ENCODE assay signal across 8 cellular contexts in the genomic region with DNA sequence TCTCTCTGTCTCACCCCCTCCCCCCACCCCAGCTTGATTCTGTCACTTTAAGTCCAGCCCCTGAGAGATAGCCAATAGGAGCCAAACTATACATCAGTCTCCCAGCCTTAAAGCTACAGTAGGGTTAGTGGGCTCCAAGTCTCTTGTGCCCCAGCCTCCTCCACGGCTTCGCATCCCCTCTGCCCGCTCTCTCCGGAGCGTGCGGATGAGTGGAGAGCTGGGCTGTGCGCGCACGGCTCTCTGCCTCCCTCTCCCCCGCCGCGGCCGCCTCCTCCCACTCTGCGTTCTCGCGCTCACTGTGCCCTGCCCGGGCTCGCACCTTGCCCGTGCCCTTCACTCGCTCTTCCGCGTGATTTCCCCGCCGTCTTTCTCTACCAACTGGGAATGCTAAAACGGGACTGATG. TPM values are rescaled to one million over a fixed set of nuclear protein-coding genes. Genes with fewer than 3 reads are reported as not detected.
DNase-seq lines count a peak whose midpoint lies in the region; TF ChIP-seq lines count a peak whose summit lies in the region.

TSS of gene ESRRB (plus strand) at position 137 of the 404 bp plus-strand sequence. CDS start at position 402, 265 bp downstream.

- no peaks in the 10 kb centered on the region for H4K20me1 ChIP-seq in hepatocyte (ENCODE audit: insufficient read depth, poor library complexity, severe bottlenecking)

- no peaks in the 10 kb centered on the region for H3K9me2 ChIP-seq in hepatocyte (replicated peaks; ENCODE audit: insufficient read depth)

- WGBS in hepatocyte (ENCODE audit: low lambda C conversion rate, missing lambda C conversion rate): 1% methylated on average over 23 of the region's 25 CpGs

- no peaks in the 10 kb centered on the region for H3K36me3 ChIP-seq in hepatocyte (replicated peaks; ENCODE audit: insufficient read depth, low read depth)

- H3K4me3 ChIP-seq in HFF-Myc (replicated peaks; ENCODE audit: low read depth, low read length) (peak within 1 kb of the TSS; percentile 13; the same call in 1 of the 2 replicates), hepatocyte (no peak within 1 kb of the TSS), retinal pigment epithelial cell (ENCODE audit: low read length) (peak within 1 kb of the TSS; percentile 37)

- peak within 1 kb of the TSS in 1 of 7 donors; percentile 14 for H3K27ac Mint-ChIP-seq in CD14-positive monocyte

- no peaks in the 10 kb centered on the region for H3K36me3 Mint-ChIP-seq in CD14-positive monocyte

- H3K79me2 ChIP-seq in hepatocyte: no peaks in the 10 kb centered on the region

- H3K4me2 ChIP-seq in hepatocyte: peak within 1 kb of the TSS; percentile 86

- peak within 1 kb of the TSS; percentile 31 for H2AFZ ChIP-seq in hepatocyte

- peaks cover 0 to 10% (median 4%) of the 10 kb centered on the region in 7 donors for H3K9me3 Mint-ChIP-seq in CD14-positive monocyte

- H3K9me3 ChIP-seq in hepatocyte (ENCODE audit: low read depth): no peaks in the 10 kb centered on the region

- TF ChIP-seq CTCF in HFF-Myc (IDR thresholded peaks at IDR 0.05; ENCODE audit: low read depth, low read length, missing control alignments) (no peak), hepatocyte (IDR thresholded peaks at IDR 0.05; ENCODE audit: poor library complexity) (no peak), retinal pigment epithelial cell (conservative IDR thresholded peaks at IDR 0.05; ENCODE audit: low read depth, low read length) (no peak), CD14-positive monocyte (IDR thresholded peaks at IDR 0.05) (no peak)

- peaks cover 3% of the 10 kb centered on the region for H3K4me1 Mint-ChIP-seq in CD14-positive monocyte

- DNase-seq in HFF-Myc (ENCODE audit: extremely low read depth, low read depth) (no peak), SW480 (ENCODE audit: low spot score) (peak; percentile 88), hepatocyte (ENCODE audit: low spot score) (peak; percentile 13), retinal pigment epithelial cell (ENCODE audit: low read depth) (no peak), CD14-positive monocyte (ENCODE audit: low spot score) (no peak), ureter (ENCODE audit: low spot score) (no peak), HK-2 (ENCODE audit: unreplicated experiment) (no peak), MV-4-11 (lab: John Stamatoyannopoulos, UW) (no peak)

- H3K27me3 ChIP-seq in hepatocyte: peaks cover 83% of the 10 kb centered on the region

- peaks cover 67 to 84% (median 80%) of the 10 kb centered on the region in 3 donors for H3K27me3 Mint-ChIP-seq in CD14-positive monocyte (ENCODE audit: low read depth in 3 of 3)

- H3K27ac ChIP-seq in hepatocyte: no peak within 1 kb of the TSS

- peaks cover 12% of the 10 kb centered on the region for H3K4me1 ChIP-seq in hepatocyte (ENCODE audit: insufficient read depth)

- intact Hi-C loops in CD14-positive monocyte (cut with micrococcal nuclease): no loop called here

- peak within 1 kb of the TSS in 1 of 2 donors; percentile 87 for H3K4me3 Mint-ChIP-seq in CD14-positive monocyte

RNA-seq across cellular contexts. Expression of gene ESRRB, which starts in this region (rescaled TPM):
- total RNA-seq in hepatocyte: 0.13 TPM in 1 of 2 replicates, not detected in the other
- polyA plus RNA-seq in hepatocyte: not detected in 2 replicates
- not detected for polyA plus RNA-seq in CD14-positive monocyte
- total RNA-seq in ureter: 0.16 TPM

Comparison
In these comparisons a context has a peak if more than half of its experiments do, and no peak if none do; other contexts are left out.
1. Peak in DNase-seq and H3K4me2 ChIP-seq in hepatocyte; RNA of the gene not detected or under 1 TPM.